ENCODE assay signal across 24 cellular contexts in the genomic region with DNA sequence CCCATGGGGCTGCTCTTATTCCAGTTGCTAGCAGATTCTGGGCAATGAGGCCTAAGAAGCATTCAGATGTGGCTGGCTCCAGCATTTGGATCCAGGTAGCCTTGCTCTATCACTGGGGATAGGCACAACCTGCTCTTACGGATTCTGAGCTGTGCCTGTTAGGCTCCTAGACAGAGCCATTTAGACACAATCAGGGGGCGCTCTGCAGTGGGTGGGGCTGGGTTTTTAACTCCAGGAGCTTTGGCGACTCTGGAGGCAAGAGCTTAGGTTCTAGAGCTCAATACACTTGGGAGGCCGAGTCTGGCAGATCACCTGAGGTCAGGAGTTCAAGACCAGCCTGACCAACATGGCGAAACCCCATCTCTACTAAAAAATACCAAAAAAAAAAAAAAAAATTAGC. TPM values are rescaled to one million over a fixed set of nuclear protein-coding genes. Genes with fewer than 3 reads are reported as not detected.
DNase-seq lines count a peak whose midpoint lies in the region; ATAC-seq and TF ChIP-seq lines count a peak whose summit lies in the region.
"Had no signal": no experiment of that assay in that cellular context is flagged by ENCODE, and none has a peak within 500 bp of the region (broad histone marks: within the 10 kb centered on the region; RNA-seq: fewer than 3 reads in every experiment).

No MANE protein-coding gene starts in this region.

- peaks cover 29% of the 10 kb centered on the region for H3K4me1 Mint-ChIP-seq in type B pancreatic cell (ENCODE audit: unreplicated experiment)
- H3K4me1 Mint-ChIP-seq: activated CD8-positive, alpha-beta memory T cell treated with anti-CD3 and anti-CD28 coated beads, Interleukin-2, amount 10 ng/mL, durations not matched to agents 7 days and 5 days; immature natural killer cell; naive thymus-derived CD4-positive, alpha-beta T cell had no signal

- intact Hi-C loops in Panc1 (cut with micrococcal nuclease; ENCODE audit: unreplicated experiment), result no loop called here

- H3K27ac ChIP-seq in Panc1 (ENCODE audit: low read length), result no peak overlapping the region
- H3K27ac ChIP-seq: A549, psoas muscle had no signal

- no peaks in the 10 kb centered on the region for H3K27me3 ChIP-seq in Panc1 (ENCODE audit: control insufficient read depth, insufficient read depth, low read length)

- H3K9me3 ChIP-seq in Panc1 (ENCODE audit: control insufficient read depth, insufficient read depth, low read depth, low read length), result no peaks in the 10 kb centered on the region
- H3K9me3 ChIP-seq: A549, psoas muscle had no signal

- no TSS peak for BruUV-seq in Panc1 (replicated peaks; lab: Mats Ljungman, UMichigan)

- H3K36me3 ChIP-seq in Panc1 (ENCODE audit: control insufficient read depth, insufficient read depth, low read length), result no peaks in the 10 kb centered on the region

- POLR2A ChIA-PET in Panc1 (lab: Charles Lee), result no interaction called here

- in situ Hi-C loops in Panc1 (cut with HindIII; ENCODE audit: low pct_unique_long_range_greater_than_20kb, low sequenced_read_pairs), result no loop called here

- no peaks in the 10 kb centered on the region for H3K36me3 Mint-ChIP-seq in type B pancreatic cell
- H3K36me3 Mint-ChIP-seq: activated CD8-positive, alpha-beta memory T cell treated with anti-CD3 and anti-CD28 coated beads, Interleukin-2, amount 10 ng/mL, durations not matched to agents 7 days and 5 days; CD8-positive, alpha-beta T cell; immature natural killer cell; naive thymus-derived CD4-positive, alpha-beta T cell had no signal

- CTCF ChIA-PET in Panc1 (lab: Charles Lee), result interaction anchor here (1.1 kb wide), 1 partner anchor 221 kb away, joined by 3 read pairs; no protein-coding TSS in a partner anchor

- no peak for ATAC-seq in Panc1
- ATAC-seq in HG02970 (IDR thresholded peaks at IDR 0.05; ENCODE audit: low FRiP score, unreplicated experiment), result no peak
- ATAC-seq: activated CD8-positive, alpha-beta memory T cell treated with anti-CD3 and anti-CD28 coated beads, Interleukin-2, amount 10 ng/mL, durations not matched to agents 7 days and 5 days; CD8-positive, alpha-beta T cell; naive thymus-derived CD4-positive, alpha-beta T cell; psoas muscle had no signal

- TF ChIP-seq CTCF in Panc1 (IDR thresholded peaks at IDR 0.05), result peak; percentile 38
- peak; percentile 17 for TF ChIP-seq CTCF in epithelial cell of esophagus (IDR thresholded peaks at IDR 0.05; ENCODE audit: insufficient read depth, low read depth, low read length, missing control alignments)
- peak; percentile 33 for TF ChIP-seq CTCF in type B pancreatic cell (conservative IDR thresholded peaks at IDR 0.05)

- H3K4me3 ChIP-seq in Panc1 (ENCODE audit: low read depth in 2 of 2, low read length in 2 of 2) (no peak overlapping the region), epithelial cell of esophagus (ENCODE audit: low read length) (no peak overlapping the region)
- H3K4me3 ChIP-seq: A549, psoas muscle had no signal

- H3K27ac Mint-ChIP-seq in type B pancreatic cell, result no peak overlapping the region
- H3K27ac Mint-ChIP-seq: activated CD8-positive, alpha-beta memory T cell treated with anti-CD3 and anti-CD28 coated beads, Interleukin-2, amount 10 ng/mL, durations not matched to agents 7 days and 5 days; CD8-positive, alpha-beta T cell; immature natural killer cell; naive thymus-derived CD4-positive, alpha-beta T cell; T-helper 1 cell treated with Interleukin-12 subunit alpha and Interleukin-12 subunit beta and Interleukin-4 antibody, amounts not matched to agents 30 μg/mL and 1 μg/mL, for 36 hours had no signal

- DNase-seq in SKM-1 treated with dmso at 0.1 percent for 144 hours (lab: John Stamatoyannopoulos, UW; ENCODE audit: unreplicated experiment) (peak; percentile 1), SKM-1 (lab: John Stamatoyannopoulos, UW; ENCODE audit: unreplicated experiment) (no peak), Panc1 (ENCODE audit: low read depth, low spot score) (no peak), epithelial cell of esophagus (ENCODE audit: low read depth) (no peak), type B pancreatic cell (ENCODE audit: extremely low spot score, unreplicated experiment) (no peak), NCI-H2171 (lab: John Stamatoyannopoulos, UW) (no peak), NCI-H345 (lab: John Stamatoyannopoulos, UW) (no peak)
- DNase-seq: activated CD4-positive, CD25-positive, alpha-beta regulatory T cell; activated CD8-positive, alpha-beta memory T cell treated with anti-CD3 and anti-CD28 coated beads, Interleukin-2, amount 10 ng/mL, durations not matched to agents 7 days and 5 days; CD8-positive, alpha-beta T cell; immature natural killer cell; naive thymus-derived CD4-positive, alpha-beta T cell; NCI-H2029; stimulated activated CD4-positive, alpha-beta T cell treated with anti-CD3 and anti-CD28 coated beads, Interleukin-12 subunit alpha, Interleukin-12 subunit beta, amount 100 ng/mL, for 4 hours; stimulated activated naive CD4-positive, alpha-beta T cell had no signal

- peaks cover 11% of the 10 kb centered on the region for H3K27me3 Mint-ChIP-seq in type B pancreatic cell
- H3K27me3 Mint-ChIP-seq: activated CD8-positive, alpha-beta memory T cell treated with anti-CD3 and anti-CD28 coated beads, Interleukin-2, amount 10 ng/mL, durations not matched to agents 7 days and 5 days; naive thymus-derived CD4-positive, alpha-beta T cell had no signal

- no peaks in the 10 kb centered on the region for H3K4me1 ChIP-seq in Panc1 (ENCODE audit: control insufficient read depth, insufficient read depth, low read length)
- H3K4me1 ChIP-seq: psoas muscle had no signal

- no peak overlapping the region for H3K4me3 Mint-ChIP-seq in type B pancreatic cell
- H3K4me3 Mint-ChIP-seq: activated CD8-positive, alpha-beta memory T cell treated with anti-CD3 and anti-CD28 coated beads, Interleukin-2, amount 10 ng/mL, durations not matched to agents 7 days and 5 days; CD8-positive, alpha-beta T cell; immature natural killer cell; naive thymus-derived CD4-positive, alpha-beta T cell; T-helper 1 cell treated with Interleukin-12 subunit alpha and Interleukin-12 subunit beta and Interleukin-4 antibody, amounts not matched to agents 30 μg/mL and 1 μg/mL, for 36 hours had no signal

- H3K9me3 Mint-ChIP-seq in type B pancreatic cell, result no peaks in the 10 kb centered on the region
- H3K9me3 Mint-ChIP-seq: CD8-positive, alpha-beta T cell; immature natural killer cell; naive thymus-derived CD4-positive, alpha-beta T cell; T-helper 1 cell treated with Interleukin-12 subunit alpha and Interleukin-12 subunit beta and Interleukin-4 antibody, amounts not matched to agents 30 μg/mL and 1 μg/mL, for 36 hours had no signal

RNA-seq across cellular contexts. Expression of a gene that starts 32.0 kb away (rescaled TPM):
- total RNA-seq in Panc1 (2021; ENCODE audit: unreplicated experiment) (0.95 TPM), type B pancreatic cell (ENCODE audit: low replicate concordance) (1.8 and 2.8 TPM in 2 replicates)
- 3.0 TPM for polyA plus RNA-seq in Panc1 (2012; ENCODE audit: insufficient read length)
- total RNA-seq: activated CD8-positive, alpha-beta memory T cell treated with anti-CD3 and anti-CD28 coated beads, Interleukin-2, amount 10 ng/mL, durations not matched to agents 7 days and 5 days; CD8-positive, alpha-beta T cell; epithelial cell of proximal tubule; glomerular endothelial cell; naive thymus-derived CD4-positive, alpha-beta T cell; RPMI7951; ureter had no signal
- polyA plus RNA-seq: naive thymus-derived CD4-positive, alpha-beta T cell had no signal

RNA-seq across cellular contexts. Expression of a gene that starts 47.2 kb away (rescaled TPM):
- total RNA-seq in Panc1 (2021; ENCODE audit: unreplicated experiment) (not detected), type B pancreatic cell (ENCODE audit: low replicate concordance) (3.6 TPM in 1 of 2 replicates, not detected in the other)
- not detected for polyA plus RNA-seq in Panc1 (2012; ENCODE audit: insufficient read length)
- total RNA-seq: activated CD8-positive, alpha-beta memory T cell treated with anti-CD3 and anti-CD28 coated beads, Interleukin-2, amount 10 ng/mL, durations not matched to agents 7 days and 5 days; CD8-positive, alpha-beta T cell; epithelial cell of proximal tubule; glomerular endothelial cell; HT1080; naive thymus-derived CD4-positive, alpha-beta T cell; ureter had no signal
- polyA plus RNA-seq: A549; immature natural killer cell; naive thymus-derived CD4-positive, alpha-beta T cell had no signal
